21 cellular contexts compared by ENCODE assay signal in the genomic region with DNA sequence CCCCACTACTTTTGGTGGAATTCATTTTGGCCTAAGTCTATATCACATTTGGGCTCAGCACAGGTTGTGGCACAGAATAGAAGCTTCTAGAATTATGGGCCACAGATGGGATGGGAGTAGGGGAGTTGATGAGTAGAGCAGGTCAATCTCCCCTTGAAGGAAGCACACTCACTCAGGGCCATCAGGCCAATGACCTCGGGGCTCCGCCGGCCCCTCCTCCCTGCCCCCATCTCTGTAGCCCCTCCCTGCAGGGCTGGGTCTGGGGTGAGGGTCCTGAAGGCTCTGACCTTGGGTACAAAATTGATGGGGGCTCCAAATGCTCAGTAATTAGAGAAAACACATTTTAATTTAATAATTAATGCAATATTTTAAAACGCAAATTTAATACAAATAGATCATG. TPM values are rescaled to one million over a fixed set of nuclear protein-coding genes. Genes with fewer than 3 reads are reported as not detected.
DNase-seq lines count a peak whose midpoint lies in the region; ATAC-seq, FAIRE-seq and TF ChIP-seq lines count a peak whose summit lies in the region.
"Not testable (repeated sequence)": the region's sequence is repeated elsewhere in the genome, so short reads cannot be mapped to it uniquely, and the experiment has no call there.
"Had no signal": no experiment of that assay in that cellular context is flagged by ENCODE, and none has a peak within 500 bp of the region (broad histone marks: within the 10 kb centered on the region; RNA-seq: fewer than 3 reads in every experiment).

No MANE protein-coding gene starts in this region.

- H3K4me3 ChIP-seq in GM12878; kidney (ENCODE audit: low read length in 2 of 2); neutrophil (ENCODE audit: low read depth in 1 of 2, low read length in 1 of 2); spleen: not testable (repeated sequence)

- 95% methylated on average over 4 of the region's 4 CpGs for WGBS in GM12878 (ENCODE audit: insufficient coverage, insufficient replicate concordance, low lambda C conversion rate, missing lambda C conversion rate)
- 70 to 90% (median 83%) methylated on average over 2 to 4 of the region's 4 CpGs for WGBS in spleen, 5 donors

- peak overlapping the region; percentile 49 to 88 for H3K4me3 Mint-ChIP-seq in CD14-positive monocyte

- H3K4me1 Mint-ChIP-seq in CD14-positive monocyte, result peaks cover 74% of the 10 kb centered on the region

- not testable (repeated sequence) for H3K36me3 ChIP-seq in GM12878 (ENCODE audit: control insufficient read depth in 2 of 2, insufficient read depth in 2 of 2, low read length in 1 of 2); kidney (ENCODE audit: control insufficient read depth in 1 of 2, insufficient read depth in 2 of 2, low read length in 2 of 2)
- H3K36me3 ChIP-seq in neutrophil, result peaks cover 89% of the 10 kb centered on the region
- peaks cover 0 to 43% (median 0%) of the 10 kb centered on the region in 6 donors for H3K36me3 ChIP-seq in spleen

- not testable (repeated sequence) for ATAC-seq in GM12878

- H3K4me1 ChIP-seq in GM12878 (ENCODE audit: control insufficient read depth, insufficient read depth, low read length); kidney (ENCODE audit: control insufficient read depth in 1 of 2, insufficient read depth in 1 of 2, low read depth in 1 of 2, low read length in 2 of 2): not testable (repeated sequence)
- peaks cover 59 to 63% of the 10 kb centered on the region in 2 experiments for H3K4me1 ChIP-seq in neutrophil (ENCODE audit: control insufficient read depth in 1 of 2, insufficient read depth in 1 of 2, low read depth in 1 of 2, low read length in 1 of 2)
- peaks cover 0 to 41% (median 1%) of the 10 kb centered on the region in 6 donors for H3K4me1 ChIP-seq in spleen

- H3K9me3 ChIP-seq in GM12878 (replicated peaks; ENCODE audit: control insufficient read depth, insufficient read depth, low read length); kidney (ENCODE audit: control insufficient read depth in 1 of 2, low read length in 2 of 2); neutrophil; spleen: not testable (repeated sequence)

- not testable (repeated sequence) for H3K79me2 ChIP-seq in GM12878 (ENCODE audit: control insufficient read depth, insufficient read depth, low read length)

- H3K36me3 Mint-ChIP-seq in CD14-positive monocyte, result peaks cover 60 to 73% of the 10 kb centered on the region in 2 donors

- H3K27ac Mint-ChIP-seq in CD14-positive monocyte, result not testable (repeated sequence)

- not testable (repeated sequence) for TF ChIP-seq CTCF in CD14-positive monocyte (IDR thresholded peaks at IDR 0.05); GM12878 (IDR thresholded peaks at IDR 0.05 in 2 of 3, conservative IDR thresholded peaks at IDR 0.05 in 1 of 3; ENCODE audit: control insufficient read depth in 2 of 3, extremely low read depth in 1 of 3, insufficient read depth in 1 of 3, low read depth in 3 of 3, low read length in 3 of 3); kidney (IDR thresholded peaks at IDR 0.05; ENCODE audit: borderline replicate concordance, extremely low read depth, insufficient read depth); neutrophil (IDR thresholded peaks at IDR 0.05); spleen (IDR thresholded peaks at IDR 0.05 in 8 of 11, conservative IDR thresholded peaks at IDR 0.05 in 3 of 11)

- not testable (repeated sequence) for TF ChIP-seq EP300 in GM12878 (IDR thresholded peaks at IDR 0.05; ENCODE audit: borderline replicate concordance in 1 of 2, control insufficient read depth in 1 of 2, low read depth in 2 of 2, low read length in 2 of 2)

- POLR2A ChIA-PET in GM12878 (lab: Charles Lee), result not testable (repeated sequence)

- not testable (repeated sequence) for TF ChIP-seq POLR2A in GM12892 (IDR thresholded peaks at IDR 0.05; ENCODE audit: low read depth, low read length); GM12878 (IDR thresholded peaks at IDR 0.05; ENCODE audit: low read depth, low read length); spleen (IDR thresholded peaks at IDR 0.05)

- not testable (repeated sequence) for H3K9me3 Mint-ChIP-seq in CD14-positive monocyte

- peaks cover 1 to 10% (median 4%) of the 10 kb centered on the region in 3 donors for H3K27me3 Mint-ChIP-seq in CD14-positive monocyte (ENCODE audit: low read depth in 3 of 3)

- H3K27ac ChIP-seq in GM12878 (ENCODE audit: control insufficient read depth, insufficient read depth); kidney (ENCODE audit: low read depth in 2 of 2, low read length in 2 of 2); spleen: not testable (repeated sequence)
- H3K27ac ChIP-seq in neutrophil, result peak overlapping the region; percentile 100

- FAIRE-seq in GM12892 (lab: Jason Lieb, UNC), result peak; percentile 14
- FAIRE-seq in GM12878 (lab: Jason Lieb, UNC), result peak; percentile 75
- peak; percentile 58 for FAIRE-seq in islet of Langerhans (lab: Jason Lieb, UNC)
- not testable (repeated sequence) for FAIRE-seq in kidney (lab: Jason Lieb, UNC)

- not testable (repeated sequence) for H3K4me2 ChIP-seq in GM12878 (ENCODE audit: control insufficient read depth, insufficient read depth)

- not testable (repeated sequence) for BruUV-seq in GM12878 (replicated peaks; lab: Mats Ljungman, UMichigan)

- intact Hi-C loops in CD14-positive monocyte (cut with micrococcal nuclease); GM12878 (cut with micrococcal nuclease; ENCODE audit: unreplicated experiment); kidney (cut with DNase I); spleen (cut with DNase I; ENCODE audit: low total_unique reads): not testable (repeated sequence)

- not testable (repeated sequence) for H3K9ac ChIP-seq in GM12878 (ENCODE audit: control insufficient read depth, insufficient read depth, low read length); kidney (ENCODE audit: low read length in 2 of 2)

- not testable (repeated sequence) for H2AFZ ChIP-seq in GM12878 (ENCODE audit: control insufficient read depth, low read depth, low read length)

- TF ChIP-seq RAD21 in GM12878 (IDR thresholded peaks at IDR 0.05; ENCODE audit: insufficient read depth, low read depth, low read length), result not testable (repeated sequence)

- H3K27me3 ChIP-seq in GM12878 (replicated peaks in 1 of 2; ENCODE audit: control insufficient read depth in 2 of 2, insufficient read depth in 2 of 2, low read length in 1 of 2); neutrophil; spleen (replicated peaks in 1 of 7): not testable (repeated sequence)

- not testable (repeated sequence) for H4K20me1 ChIP-seq in GM12878 (ENCODE audit: control insufficient read depth, insufficient read depth)

- DNase-seq in CD14-positive monocyte (ENCODE audit: low spot score); GM12892 (ENCODE audit: insufficient read length); GM12878 (ENCODE audit: low read depth, low spot score): not testable (repeated sequence)
- DNase-seq in kidney (peak; percentile 29), spleen (peak; percentile 22)

- RAD21 ChIA-PET in GM12878 (lab: Charles Lee; ENCODE audit: unreplicated experiment), result not testable (repeated sequence)

- in situ Hi-C loops in GM12878 (cut with MboI), result not testable (repeated sequence)

- CTCF ChIA-PET in GM12878 (lab: Yijun Ruan, JAX), result not testable (repeated sequence)

- SMC1A ChIA-PET in GM12878 (lab: Charles Lee; ENCODE audit: uncharacterized antibody, unreplicated experiment), result not testable (repeated sequence)

RNA-seq across cellular contexts. Expression of a gene that starts 3.3 kb away (rescaled TPM):
- polyA plus RNA-seq in CD14-positive monocyte, result 100 to 1,000 TPM; 233 to 247 TPM
- polyA plus RNA-seq in GM12892 (2012; ENCODE audit: missing spikeins), result not detected
- total RNA-seq in GM12878 (2013; cell fraction: nucleolus; rRNA removed), result not detected in 2 replicates
- not detected in 2 replicates for total RNA-seq in GM12878 (2014; rRNA removed)
- not detected in 2 replicates for total RNA-seq in GM12878 (2014; rRNA removed; fragmentation: Illumina TruSeq; extraction: Trizol)
- not detected in 2 replicates for total RNA-seq in GM12878 (2021)
- not detected for polyA plus RNA-seq in GM12878 (2011; ENCODE audit: low read depth)
- not detected in 2 replicates for polyA plus RNA-seq in GM12878 (2011; rRNA removed)
- not detected in 2 replicates for polyA plus RNA-seq in GM12878 (2011; cell fraction: cytosol; rRNA removed)
- not detected in 2 replicates for polyA plus RNA-seq in GM12878 (2011; cell fraction: nucleus; rRNA removed)
- polyA plus RNA-seq in GM12878 (2012), result 0.07 and 0.38 TPM in 2 replicates
- polyA plus RNA-seq in GM12878 (2014; fragmentation: Illumina TruSeq; extraction: Trizol), result not detected in 2 replicates
- not detected for polyA plus RNA-seq in GM12878 (2014; fragmentation: Nextera tagmentation; extraction: Ambion mirVana)
- polyA plus RNA-seq in GM12878 (2014; rRNA removed), result not detected in 2 replicates
- polyA plus RNA-seq in GM12878 (2016; fragmentation: Nextera tagmentation; extraction: Ambion mirVana), result under 1 TPM in 1 of 2 experiments, not detected in 1; 0.20 TPM
- polyA minus RNA-seq in GM12878 (2011; rRNA and poly(A)+ RNA removed), result not detected in 2 replicates
- not detected in 2 replicates for polyA minus RNA-seq in GM12878 (2011; cell fraction: cytosol; rRNA and poly(A)+ RNA removed)
- polyA minus RNA-seq in GM12878 (2011; cell fraction: nucleus; rRNA and poly(A)+ RNA removed), result not detected in 2 replicates
- 1.2 TPM for total RNA-seq in kidney
- not detected for polyA plus RNA-seq in kidney (ENCODE audit: insufficient read depth, low read depth, low replicate concordance)
- total RNA-seq in spleen, result 100 to 1,000 TPM in 2 of 7 donors, 10 to 100 TPM in 5; 18.6 to 163 (median 68.0) TPM
- 1 to 10 TPM; 1.2 to 5.6 (median 3.9) TPM for polyA plus RNA-seq in spleen
- total RNA-seq: A172; A673; B cell; Caco-2; Calu3; CD4-positive, alpha-beta memory T cell; CD4-positive, CD25-positive, alpha-beta regulatory T cell; CD8-positive, alpha-beta memory T cell; CD8-positive, alpha-beta T cell; Daoy had no signal
- polyA plus RNA-seq: A549; AG04450; BJ; CD4-positive, alpha-beta memory T cell; CD8-positive, alpha-beta memory T cell had no signal

RNA-seq across cellular contexts. Expression of a gene that starts 21.5 kb away (rescaled TPM):
- polyA plus RNA-seq in CD14-positive monocyte, result 10 to 100 TPM in 1 of 2 donors, under 1 TPM in 1; 0.40 to 12.6 TPM
- polyA plus RNA-seq in GM12892 (2012; ENCODE audit: missing spikeins), result 21.6 TPM
- total RNA-seq in GM12878 (2013; cell fraction: nucleolus; rRNA removed), result 1.3 and 1.8 TPM in 2 replicates
- 19.1 and 19.4 TPM in 2 replicates for total RNA-seq in GM12878 (2014; rRNA removed)
- total RNA-seq in GM12878 (2014; rRNA removed; fragmentation: Illumina TruSeq; extraction: Trizol), result 2.4 and 2.7 TPM in 2 replicates
- total RNA-seq in GM12878 (2021), result 24.3 and 26.3 TPM in 2 replicates
- 20.8 TPM for polyA plus RNA-seq in GM12878 (2011; ENCODE audit: low read depth)
- 18.6 and 26.8 TPM in 2 replicates for polyA plus RNA-seq in GM12878 (2011; rRNA removed)
- 59.0 and 63.5 TPM in 2 replicates for polyA plus RNA-seq in GM12878 (2011; cell fraction: cytosol; rRNA removed)
- polyA plus RNA-seq in GM12878 (2011; cell fraction: nucleus; rRNA removed), result 22.8 and 31.2 TPM in 2 replicates
- polyA plus RNA-seq in GM12878 (2012), result 26.4 and 28.7 TPM in 2 replicates
- polyA plus RNA-seq in GM12878 (2014; fragmentation: Illumina TruSeq; extraction: Trizol), result 24.8 and 31.5 TPM in 2 replicates
- 10 to 100 TPM; 56.6 to 75.1 TPM for polyA plus RNA-seq in GM12878 (2014; fragmentation: Nextera tagmentation; extraction: Ambion mirVana)
- polyA plus RNA-seq in GM12878 (2014; rRNA removed), result 29.6 and 30.4 TPM in 2 replicates
- 10 to 100 TPM; 40.7 to 45.1 TPM for polyA plus RNA-seq in GM12878 (2016; fragmentation: Nextera tagmentation; extraction: Ambion mirVana)
- 28.0 and 45.3 TPM in 2 replicates for polyA minus RNA-seq in GM12878 (2011; rRNA and poly(A)+ RNA removed)
- polyA minus RNA-seq in GM12878 (2011; cell fraction: cytosol; rRNA and poly(A)+ RNA removed), result 12.8 and 14.1 TPM in 2 replicates
- polyA minus RNA-seq in GM12878 (2011; cell fraction: nucleus; rRNA and poly(A)+ RNA removed), result 4.1 and 7.4 TPM in 2 replicates
- total RNA-seq in kidney, result 2.7 TPM
- 1.0 TPM for polyA plus RNA-seq in kidney (ENCODE audit: insufficient read depth, low read depth, low replicate concordance)
- 10 to 100 TPM in 1 of 7 donors, 1 to 10 TPM in 5, not detected in 1; 2.5 to 14.0 (median 7.2) TPM for total RNA-seq in spleen
- 1 to 10 TPM; 1.2 to 3.7 (median 2.1) TPM for polyA plus RNA-seq in spleen
- total RNA-seq: CD4-positive, alpha-beta T cell had no signal

RNA-seq across cellular contexts. Expression of a gene that starts 53.4 kb away (rescaled TPM):
- polyA plus RNA-seq in CD14-positive monocyte (10 to 100 TPM; 69.4 to 86.3 TPM), GM12878 (2011; rRNA removed) (56.5 and 69.4 TPM in 2 replicates), GM12878 (2014; fragmentation: Illumina TruSeq; extraction: Trizol) (143 and 168 TPM in 2 replicates), GM12878 (2014; fragmentation: Nextera tagmentation; extraction: Ambion mirVana) (100 to 1,000 TPM; 258 to 290 TPM), GM12878 (2014; rRNA removed) (92.0 and 97.5 TPM in 2 replicates), GM12878 (2016; fragmentation: Nextera tagmentation; extraction: Ambion mirVana) (100 to 1,000 TPM; 248 to 271 TPM), kidney (ENCODE audit: insufficient read depth, low read depth, low replicate concordance) (9.5 TPM), spleen (10 to 100 TPM; 42.8 to 60.3 (median 45.2) TPM)
- polyA plus RNA-seq in GM12892 (2012; ENCODE audit: missing spikeins), result 69.7 TPM
- 12.0 and 12.6 TPM in 2 replicates for total RNA-seq in GM12878 (2013; cell fraction: nucleolus; rRNA removed)
- total RNA-seq in GM12878 (2014; rRNA removed) (21.7 and 22.9 TPM in 2 replicates), GM12878 (2014; rRNA removed; fragmentation: Illumina TruSeq; extraction: Trizol) (21.5 and 23.3 TPM in 2 replicates), GM12878 (2021) (143 and 147 TPM in 2 replicates), kidney (19.8 TPM), spleen (10 to 100 TPM; 23.5 to 72.4 (median 54.2) TPM)
- polyA plus RNA-seq in GM12878 (2011; ENCODE audit: low read depth), result 73.5 TPM
- polyA plus RNA-seq in GM12878 (2011; cell fraction: cytosol; rRNA removed), result 71.6 and 80.6 TPM in 2 replicates
- 31.6 and 32.5 TPM in 2 replicates for polyA plus RNA-seq in GM12878 (2011; cell fraction: nucleus; rRNA removed)
- polyA plus RNA-seq in GM12878 (2012), result 77.5 and 80.8 TPM in 2 replicates
- polyA minus RNA-seq in GM12878 (2011; rRNA and poly(A)+ RNA removed), result 32.8 and 47.2 TPM in 2 replicates
- polyA minus RNA-seq in GM12878 (2011; cell fraction: cytosol; rRNA and poly(A)+ RNA removed), result 32.3 and 36.1 TPM in 2 replicates
- polyA minus RNA-seq in GM12878 (2011; cell fraction: nucleus; rRNA and poly(A)+ RNA removed), result 7.1 and 9.9 TPM in 2 replicates

Comparison
In these comparisons a context has a peak if more than half of its experiments do, and no peak if none do; other contexts are left out.
1. RNA of a gene that starts 3.3 kb away (polyA plus RNA-seq): 233 to 247 TPM in CD14-positive monocyte; 1.2 to 5.6 TPM in spleen, not detected in kidney (single experiment) and 0.07 to 0.38 TPM in GM12878; every median in the first group is over 10 times any median in the second.